Comparison of ENCODE assay signal across 11 cellular contexts in the genomic region with DNA sequence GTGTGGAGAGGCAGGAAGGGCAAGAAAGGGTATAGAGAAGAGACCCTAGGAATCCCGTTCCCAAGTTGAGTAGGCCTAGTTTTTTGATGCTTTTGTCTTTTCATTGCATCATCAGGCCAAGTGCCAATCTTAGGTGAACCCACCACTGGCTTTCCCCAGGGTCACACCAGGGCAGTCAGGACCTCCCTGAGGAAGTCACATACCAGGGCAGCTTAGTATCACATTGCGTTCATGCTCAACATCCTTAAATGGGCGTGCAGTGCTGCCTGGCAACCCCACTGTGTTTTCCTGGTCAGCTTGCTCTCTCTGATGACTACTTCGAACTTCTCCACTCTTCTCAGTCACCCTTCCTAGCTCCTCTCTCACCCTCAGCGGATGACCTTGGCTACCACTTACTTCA. TPM values are rescaled to one million over a fixed set of nuclear protein-coding genes. Genes with fewer than 3 reads are reported as not detected.
DNase-seq lines count a peak whose midpoint lies in the region; ATAC-seq, FAIRE-seq and TF ChIP-seq lines count a peak whose summit lies in the region.
"Had no signal": no experiment of that assay in that cellular context is flagged by ENCODE, and none has a peak within 500 bp of the region (broad histone marks: within the 10 kb centered on the region; RNA-seq: fewer than 3 reads in every experiment).

No MANE protein-coding gene starts in this region.

- no peaks in the 10 kb centered on the region for H3K36me3 Mint-ChIP-seq in activated naive CD8-positive, alpha-beta T cell treated with anti-CD3 and anti-CD28 coated beads, Interleukin-2, amount 50 U/mL, for 24 hours (ENCODE audit: low read depth)
- H3K36me3 Mint-ChIP-seq: IgD-negative memory B cell had no signal

- H3K27me3 Mint-ChIP-seq in activated naive CD8-positive, alpha-beta T cell treated with anti-CD3 and anti-CD28 coated beads, Interleukin-2, amount 50 U/mL, for 24 hours: peaks cover 1% of the 10 kb centered on the region

- no peaks in the 10 kb centered on the region for H3K9me3 Mint-ChIP-seq in activated naive CD8-positive, alpha-beta T cell treated with anti-CD3 and anti-CD28 coated beads, Interleukin-2, amount 50 U/mL, for 24 hours
- H3K9me3 Mint-ChIP-seq: IgD-negative memory B cell, neural crest cell had no signal

- H3K4me3 Mint-ChIP-seq in activated naive CD8-positive, alpha-beta T cell treated with anti-CD3 and anti-CD28 coated beads, Interleukin-2, amount 50 U/mL, for 24 hours: no peak overlapping the region
- H3K4me3 Mint-ChIP-seq: IgD-negative memory B cell, neural crest cell had no signal

- H3K27ac Mint-ChIP-seq in activated naive CD8-positive, alpha-beta T cell treated with anti-CD3 and anti-CD28 coated beads, Interleukin-2, amount 50 U/mL, for 24 hours: no peak overlapping the region
- H3K27ac Mint-ChIP-seq: IgD-negative memory B cell had no signal

- peaks cover 0 to 30% (median 11%) of the 10 kb centered on the region in 4 donors for H3K4me1 ChIP-seq in sigmoid colon

- no peaks in the 10 kb centered on the region for H3K27me3 ChIP-seq in sigmoid colon

- intact Hi-C loops in sigmoid colon (cut with DNase I): no loop called here

- peaks cover 2% of the 10 kb centered on the region for H3K4me1 Mint-ChIP-seq in activated naive CD8-positive, alpha-beta T cell treated with anti-CD3 and anti-CD28 coated beads, Interleukin-2, amount 50 U/mL, for 24 hours

- H3K4me3 ChIP-seq in fibroblast of villous mesenchyme (ENCODE audit: low read depth, low read length) (no peak overlapping the region), sigmoid colon (no peak overlapping the region)

- DNase-seq in GOT3 (lab: John Stamatoyannopoulos, UW): peak; percentile 11
- DNase-seq in RCC 7860 (ENCODE audit: low spot score): peak; percentile 74
- DNase-seq in fibroblast of villous mesenchyme (ENCODE audit: low read depth): peak; percentile 70
- DNase-seq in sigmoid colon: peak; percentile 79
- DNase-seq in NCI-H146 (lab: John Stamatoyannopoulos, UW): no peak
- DNase-seq in activated naive CD8-positive, alpha-beta T cell treated with anti-CD3 and anti-CD28 coated beads, Interleukin-2, amount 50 U/mL, for 24 hours: no peak
- no peak for DNase-seq in NCI-H774 (lab: John Stamatoyannopoulos, UW)
- DNase-seq in stimulated activated CD4-positive, alpha-beta T cell treated with anti-CD3 and anti-CD28 coated beads, Interleukin-4, amount 100 ng/mL, for 4 hours: no peak

- 69 to 70% methylated on average over 5 of the region's 5 CpGs for WGBS in sigmoid colon, 2 donors

- ATAC-seq in activated naive CD8-positive, alpha-beta T cell treated with anti-CD3 and anti-CD28 coated beads, Interleukin-2, amount 50 U/mL, for 24 hours: no peak

- no peaks in the 10 kb centered on the region for H3K36me3 ChIP-seq in sigmoid colon

- FAIRE-seq in RCC 7860 (lab: Jason Lieb, UNC): no peak

- TF ChIP-seq POLR2A in sigmoid colon (IDR thresholded peaks at IDR 0.05): no peak

- H3K27ac ChIP-seq in sigmoid colon: peak overlapping the region; percentile 37 to 77 (median 64)
- H3K27ac ChIP-seq: RWPE1 had no signal

- no peak for TF ChIP-seq EP300 in sigmoid colon (IDR thresholded peaks at IDR 0.05)

- TF ChIP-seq CTCF in fibroblast of villous mesenchyme (IDR thresholded peaks at IDR 0.05; ENCODE audit: insufficient read depth, low read depth, low read length) (no peak), sigmoid colon (IDR thresholded peaks at IDR 0.05) (no peak)

- H3K9me3 ChIP-seq in sigmoid colon: no peaks in the 10 kb centered on the region

RNA-seq across cellular contexts. Expression of gene ASIC1, which starts 9.0 kb away (rescaled TPM):
- total RNA-seq in fibroblast of villous mesenchyme (1.3 and 1.6 TPM in 2 replicates), sigmoid colon (1 to 10 TPM; 3.5 to 6.9 (median 5.2) TPM)
- 1 to 10 TPM in 2 of 3 donors, not detected in 1; 1.3 to 1.6 TPM for polyA plus RNA-seq in sigmoid colon
- polyA plus RNA-seq: IgD-negative memory B cell had no signal

RNA-seq across cellular contexts. Expression of gene SMARCD1, which starts 18.7 kb away (rescaled TPM):
- total RNA-seq in fibroblast of villous mesenchyme (52.5 and 60.9 TPM in 2 replicates), sigmoid colon (10 to 100 TPM; 22.4 to 64.8 (median 39.2) TPM)
- 10 to 100 TPM; 16.0 to 26.4 (median 24.1) TPM for polyA plus RNA-seq in sigmoid colon

RNA-seq across cellular contexts. Expression of gene GPD1, which starts 37.4 kb away (rescaled TPM):
- total RNA-seq in fibroblast of villous mesenchyme: under 0.01 TPM in 1 of 2 replicates, not detected in the other
- total RNA-seq in sigmoid colon: 10 to 100 TPM in 1 of 4 donors, 1 to 10 TPM in 1, under 1 TPM in 2; 0.55 to 59.6 (median 1.5) TPM
- polyA plus RNA-seq in sigmoid colon: 10 to 100 TPM in 1 of 3 donors, 1 to 10 TPM in 2; 3.0 to 19.8 (median 3.6) TPM
- polyA plus RNA-seq: IgD-negative memory B cell had no signal

RNA-seq across cellular contexts. Expression of gene RACGAP1, which starts 41.1 kb away (rescaled TPM):
- 36.1 and 69.1 TPM in 2 replicates for total RNA-seq in fibroblast of villous mesenchyme
- 10 to 100 TPM; 14.1 to 42.6 (median 27.0) TPM for total RNA-seq in sigmoid colon
- polyA plus RNA-seq in sigmoid colon: 10 to 100 TPM in 1 of 3 donors, 1 to 10 TPM in 2; 4.8 to 22.5 (median 8.3) TPM

RNA-seq across cellular contexts. Expression of gene COX14, which starts 45.6 kb away (rescaled TPM):
- total RNA-seq in fibroblast of villous mesenchyme: 36.7 and 40.3 TPM in 2 replicates
- 100 to 1,000 TPM in 1 of 4 donors, 10 to 100 TPM in 3; 87.8 to 179 (median 93.8) TPM for total RNA-seq in sigmoid colon
- 100 to 1,000 TPM; 124 to 266 (median 187) TPM for polyA plus RNA-seq in sigmoid colon

Comparison
In these comparisons a context has a peak if more than half of its experiments do, and no peak if none do; other contexts are left out.
1. DNase-seq: peak in GOT3 (single experiment), RCC 7860 (single experiment), fibroblast of villous mesenchyme (single experiment) and sigmoid colon (single experiment); none in NCI-H146 (single experiment), activated naive CD8-positive, alpha-beta T cell treated with anti-CD3 and anti-CD28 coated beads, Interleukin-2, amount 50 U/mL, for 24 hours (single experiment), NCI-H774 (single experiment) and stimulated activated CD4-positive, alpha-beta T cell treated with anti-CD3 and anti-CD28 coated beads, Interleukin-4, amount 100 ng/mL, for 4 hours (0 of 2).